8 cellular contexts compared by ENCODE assay signal in the genomic region with DNA sequence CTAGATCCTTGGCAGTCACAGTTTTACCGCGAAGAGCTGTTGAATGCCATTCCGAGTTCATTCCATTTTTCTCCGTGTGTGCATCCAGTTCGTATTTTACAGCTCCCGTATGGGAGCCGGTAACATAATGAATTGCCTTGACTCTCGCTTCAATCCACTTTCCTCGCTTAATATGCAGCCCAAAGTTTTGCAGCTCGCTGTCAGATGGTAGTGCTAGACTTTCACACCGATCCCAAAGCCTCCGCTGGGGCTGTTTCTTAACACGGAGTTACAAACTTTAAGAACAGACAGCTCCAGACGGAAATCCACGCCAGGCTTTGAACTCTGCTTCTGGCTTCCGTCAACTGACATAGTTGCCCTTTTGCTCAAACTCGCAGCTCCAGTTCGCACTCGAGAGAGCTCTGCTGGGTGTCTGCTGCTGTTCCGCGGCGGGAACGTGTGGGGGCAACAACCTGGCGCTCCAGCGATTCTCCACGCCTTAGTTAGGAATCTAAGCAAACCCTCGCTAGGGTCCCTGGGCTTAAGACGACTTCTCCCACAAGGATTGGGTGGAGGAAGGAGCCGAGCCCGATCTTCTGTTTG. TPM values are rescaled to one million over a fixed set of nuclear protein-coding genes. Genes with fewer than 3 reads are reported as not detected.
DNase-seq lines count a peak whose midpoint lies in the region; ATAC-seq and TF ChIP-seq lines count a peak whose summit lies in the region.

No MANE protein-coding gene starts in this region.

- H3K27ac ChIP-seq in caudate nucleus (ENCODE audit: low read depth, low read length) (peak overlapping the region; percentile 95), skin epidermis (peak overlapping the region; percentile 43 to 100 (median 98))

- DNase-seq in DMS153 (lab: John Stamatoyannopoulos, UW) (peak; percentile 97), HEK293T (ENCODE audit: extremely low spot score) (peak; percentile 60), NCI-H2196 treated with DMSO at 0.1 percent for 48 hours (lab: John Stamatoyannopoulos, UW; ENCODE audit: unreplicated experiment) (peak; percentile 91), WTC11 (ENCODE audit: low spot score) (peak; percentile 75), caudate nucleus (lab: John Stamatoyannopoulos, UW) (peak in 59 of 61 donors; percentile 32 to 94 (median 79)), iPS-NIHi7 (ENCODE audit: extremely low spot score) (peak; percentile 79)

- no peaks in the 10 kb centered on the region for H3K36me3 Mint-ChIP-seq in WTC11

- H3K4me3 Mint-ChIP-seq in WTC11 = peak overlapping the region; percentile 86

- peak; percentile 40 for ATAC-seq in WTC11
- no peak for ATAC-seq in HG03439 (IDR thresholded peaks at IDR 0.05; ENCODE audit: unreplicated experiment)

- no peaks in the 10 kb centered on the region for H3K9me3 Mint-ChIP-seq in WTC11

- H3K27ac Mint-ChIP-seq in WTC11 = peak overlapping the region; percentile 100

- peak overlapping the region; percentile 38 to 62 (median 49) for H3K4me3 ChIP-seq in skin epidermis

- POLR2A ChIA-PET in HEK293T (lab: Yijun Ruan, JAX) (interaction anchor here (0.6 to 5.1 kb wide), 21 partner anchors 9 to 198 kb away, joined by 3 to 100 read pairs (median 5); a partner anchor contains a TSS), WTC11 (lab: Charles Lee) (interaction anchor here (0.6 to 2.8 kb wide), 11 partner anchors 10 to 301 kb away, joined by 3 to 19 read pairs (median 5); a partner anchor contains a TSS)

- no peak for TF ChIP-seq CTCF in WTC11 (IDR thresholded peaks at IDR 0.05)

- CTCF ChIA-PET in HEK293T (lab: Yijun Ruan, JAX) = interaction anchor here (0.6 to 1.7 kb wide), 8 partner anchors 15 to 112 kb away, joined by 3 to 10 read pairs (median 3); no protein-coding TSS in a partner anchor
- CTCF ChIA-PET in WTC11 (lab: Charles Lee) = interaction anchor here (0.5 to 5.0 kb wide), 17 partner anchors 9 to 222 kb away, joined by 3 to 54 read pairs (median 5); a partner anchor contains a TSS

- H3K4me1 Mint-ChIP-seq in WTC11 = peaks cover 34% of the 10 kb centered on the region

- H3K27me3 Mint-ChIP-seq in WTC11 (ENCODE audit: low read depth) = no peaks in the 10 kb centered on the region

TF ChIP-seq in HEK293T, 16 proteins besides CTCF, POLR2A, EP300 and RAD21:
- TF ChIP-seq ARNT (IDR thresholded peaks at IDR 0.05) = no peak
- TF ChIP-seq SUZ12 (IDR thresholded peaks at IDR 0.05) = no peak
- no peak for TF ChIP-seq NFRKB (IDR thresholded peaks at IDR 0.05)
- TF ChIP-seq FOXA1 (IDR thresholded peaks at IDR 0.05) = no peak
- no peak; the same call in 1 of the 2 replicates for TF ChIP-seq CTBP1 (IDR thresholded peaks at IDR 0.05; ENCODE audit: borderline replicate concordance)
- TF ChIP-seq BHLHE40 (IDR thresholded peaks at IDR 0.05; ENCODE audit: borderline replicate concordance) = no peak
- TF ChIP-seq HDGF (IDR thresholded peaks at IDR 0.05; ENCODE audit: borderline replicate concordance) = no peak
- peak; percentile 42 for TF ChIP-seq L3MBTL2 (conservative IDR thresholded peaks at IDR 0.05)
- no peak for TF ChIP-seq FOXK2 (IDR thresholded peaks at IDR 0.05)
- TF ChIP-seq TARDBP (IDR thresholded peaks at IDR 0.05) = no peak
- TF ChIP-seq FOXM1 (IDR thresholded peaks at IDR 0.05; ENCODE audit: borderline replicate concordance) = peak; percentile 91
- TF ChIP-seq LEF1 (IDR thresholded peaks at IDR 0.05; ENCODE audit: borderline replicate concordance) = no peak
- no peak for TF ChIP-seq SP1 (IDR thresholded peaks at IDR 0.05)
- TF ChIP-seq, protein P1, sequence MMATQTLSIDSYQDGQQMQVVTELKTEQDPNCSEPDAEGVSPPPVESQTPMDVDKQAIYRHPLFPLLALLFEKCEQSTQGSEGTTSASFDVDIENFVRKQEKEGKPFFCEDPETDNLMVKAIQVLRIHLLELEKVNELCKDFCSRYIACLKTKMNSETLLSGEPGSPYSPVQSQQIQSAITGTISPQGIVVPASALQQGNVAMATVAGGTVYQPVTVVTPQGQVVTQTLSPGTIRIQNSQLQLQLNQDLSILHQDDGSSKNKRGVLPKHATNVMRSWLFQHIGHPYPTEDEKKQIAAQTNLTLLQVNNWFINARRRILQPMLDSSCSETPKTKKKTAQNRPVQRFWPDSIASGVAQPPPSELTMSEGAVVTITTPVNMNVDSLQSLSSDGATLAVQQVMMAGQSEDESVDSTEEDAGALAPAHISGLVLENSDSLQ (IDR thresholded peaks at IDR 0.05) = peak; percentile 84
- TF ChIP-seq ZNF384 (IDR thresholded peaks at IDR 0.05) = no peak

TF ChIP-seq in WTC11, 78 proteins besides CTCF, POLR2A, EP300 and RAD21 (continues in another document):
- no peak for TF ChIP-seq PRRX2 (CRISPR knock-in tag; IDR thresholded peaks at IDR 0.05)
- TF ChIP-seq ZBTB21 (CRISPR knock-in tag; IDR thresholded peaks at IDR 0.05; ENCODE audit: borderline replicate concordance) = no peak
- TF ChIP-seq, protein P2, sequence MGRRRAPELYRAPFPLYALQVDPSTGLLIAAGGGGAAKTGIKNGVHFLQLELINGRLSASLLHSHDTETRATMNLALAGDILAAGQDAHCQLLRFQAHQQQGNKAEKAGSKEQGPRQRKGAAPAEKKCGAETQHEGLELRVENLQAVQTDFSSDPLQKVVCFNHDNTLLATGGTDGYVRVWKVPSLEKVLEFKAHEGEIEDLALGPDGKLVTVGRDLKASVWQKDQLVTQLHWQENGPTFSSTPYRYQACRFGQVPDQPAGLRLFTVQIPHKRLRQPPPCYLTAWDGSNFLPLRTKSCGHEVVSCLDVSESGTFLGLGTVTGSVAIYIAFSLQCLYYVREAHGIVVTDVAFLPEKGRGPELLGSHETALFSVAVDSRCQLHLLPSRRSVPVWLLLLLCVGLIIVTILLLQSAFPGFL (CRISPR knock-in tag; IDR thresholded peaks at IDR 0.05; ENCODE audit: borderline replicate concordance) = no peak
- TF ChIP-seq, protein P3, sequence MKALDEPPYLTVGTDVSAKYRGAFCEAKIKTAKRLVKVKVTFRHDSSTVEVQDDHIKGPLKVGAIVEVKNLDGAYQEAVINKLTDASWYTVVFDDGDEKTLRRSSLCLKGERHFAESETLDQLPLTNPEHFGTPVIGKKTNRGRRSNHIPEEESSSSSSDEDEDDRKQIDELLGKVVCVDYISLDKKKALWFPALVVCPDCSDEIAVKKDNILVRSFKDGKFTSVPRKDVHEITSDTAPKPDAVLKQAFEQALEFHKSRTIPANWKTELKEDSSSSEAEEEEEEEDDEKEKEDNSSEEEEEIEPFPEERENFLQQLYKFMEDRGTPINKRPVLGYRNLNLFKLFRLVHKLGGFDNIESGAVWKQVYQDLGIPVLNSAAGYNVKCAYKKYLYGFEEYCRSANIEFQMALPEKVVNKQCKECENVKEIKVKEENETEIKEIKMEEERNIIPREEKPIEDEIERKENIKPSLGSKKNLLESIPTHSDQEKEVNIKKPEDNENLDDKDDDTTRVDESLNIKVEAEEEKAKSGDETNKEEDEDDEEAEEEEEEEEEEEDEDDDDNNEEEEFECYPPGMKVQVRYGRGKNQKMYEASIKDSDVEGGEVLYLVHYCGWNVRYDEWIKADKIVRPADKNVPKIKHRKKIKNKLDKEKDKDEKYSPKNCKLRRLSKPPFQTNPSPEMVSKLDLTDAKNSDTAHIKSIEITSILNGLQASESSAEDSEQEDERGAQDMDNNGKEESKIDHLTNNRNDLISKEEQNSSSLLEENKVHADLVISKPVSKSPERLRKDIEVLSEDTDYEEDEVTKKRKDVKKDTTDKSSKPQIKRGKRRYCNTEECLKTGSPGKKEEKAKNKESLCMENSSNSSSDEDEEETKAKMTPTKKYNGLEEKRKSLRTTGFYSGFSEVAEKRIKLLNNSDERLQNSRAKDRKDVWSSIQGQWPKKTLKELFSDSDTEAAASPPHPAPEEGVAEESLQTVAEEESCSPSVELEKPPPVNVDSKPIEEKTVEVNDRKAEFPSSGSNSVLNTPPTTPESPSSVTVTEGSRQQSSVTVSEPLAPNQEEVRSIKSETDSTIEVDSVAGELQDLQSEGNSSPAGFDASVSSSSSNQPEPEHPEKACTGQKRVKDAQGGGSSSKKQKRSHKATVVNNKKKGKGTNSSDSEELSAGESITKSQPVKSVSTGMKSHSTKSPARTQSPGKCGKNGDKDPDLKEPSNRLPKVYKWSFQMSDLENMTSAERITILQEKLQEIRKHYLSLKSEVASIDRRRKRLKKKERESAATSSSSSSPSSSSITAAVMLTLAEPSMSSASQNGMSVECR (CRISPR knock-in tag; IDR thresholded peaks at IDR 0.05; ENCODE audit: borderline replicate concordance) = no peak
- TF ChIP-seq, protein P4, sequence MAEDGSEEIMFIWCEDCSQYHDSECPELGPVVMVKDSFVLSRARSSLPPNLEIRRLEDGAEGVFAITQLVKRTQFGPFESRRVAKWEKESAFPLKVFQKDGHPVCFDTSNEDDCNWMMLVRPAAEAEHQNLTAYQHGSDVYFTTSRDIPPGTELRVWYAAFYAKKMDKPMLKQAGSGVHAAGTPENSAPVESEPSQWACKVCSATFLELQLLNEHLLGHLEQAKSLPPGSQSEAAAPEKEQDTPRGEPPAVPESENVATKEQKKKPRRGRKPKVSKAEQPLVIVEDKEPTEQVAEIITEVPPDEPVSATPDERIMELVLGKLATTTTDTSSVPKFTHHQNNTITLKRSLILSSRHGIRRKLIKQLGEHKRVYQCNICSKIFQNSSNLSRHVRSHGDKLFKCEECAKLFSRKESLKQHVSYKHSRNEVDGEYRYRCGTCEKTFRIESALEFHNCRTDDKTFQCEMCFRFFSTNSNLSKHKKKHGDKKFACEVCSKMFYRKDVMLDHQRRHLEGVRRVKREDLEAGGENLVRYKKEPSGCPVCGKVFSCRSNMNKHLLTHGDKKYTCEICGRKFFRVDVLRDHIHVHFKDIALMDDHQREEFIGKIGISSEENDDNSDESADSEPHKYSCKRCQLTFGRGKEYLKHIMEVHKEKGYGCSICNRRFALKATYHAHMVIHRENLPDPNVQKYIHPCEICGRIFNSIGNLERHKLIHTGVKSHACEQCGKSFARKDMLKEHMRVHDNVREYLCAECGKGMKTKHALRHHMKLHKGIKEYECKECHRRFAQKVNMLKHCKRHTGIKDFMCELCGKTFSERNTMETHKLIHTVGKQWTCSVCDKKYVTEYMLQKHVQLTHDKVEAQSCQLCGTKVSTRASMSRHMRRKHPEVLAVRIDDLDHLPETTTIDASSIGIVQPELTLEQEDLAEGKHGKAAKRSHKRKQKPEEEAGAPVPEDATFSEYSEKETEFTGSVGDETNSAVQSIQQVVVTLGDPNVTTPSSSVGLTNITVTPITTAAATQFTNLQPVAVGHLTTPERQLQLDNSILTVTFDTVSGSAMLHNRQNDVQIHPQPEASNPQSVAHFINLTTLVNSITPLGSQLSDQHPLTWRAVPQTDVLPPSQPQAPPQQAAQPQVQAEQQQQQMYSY (CRISPR knock-in tag; IDR thresholded peaks at IDR 0.05) = peak; percentile 98
- TF ChIP-seq, protein P5, sequence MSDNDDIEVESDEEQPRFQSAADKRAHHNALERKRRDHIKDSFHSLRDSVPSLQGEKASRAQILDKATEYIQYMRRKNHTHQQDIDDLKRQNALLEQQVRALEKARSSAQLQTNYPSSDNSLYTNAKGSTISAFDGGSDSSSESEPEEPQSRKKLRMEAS (CRISPR knock-in tag; IDR thresholded peaks at IDR 0.05) = peak; percentile 15; the same call in 1 of the 2 replicates
- TF ChIP-seq SP1 (CRISPR knock-in tag; conservative IDR thresholded peaks at IDR 0.05) = no peak
- TF ChIP-seq SMAD4 (CRISPR knock-in tag; IDR thresholded peaks at IDR 0.05) = 0 out of 2 replicates have a peak, but pooled peaks have one; percentile 49
- TF ChIP-seq NR3C1 (CRISPR knock-in tag; conservative IDR thresholded peaks at IDR 0.05; ENCODE audit: low read depth) = no peak

RNA-seq across cellular contexts. Expression of a gene that starts 3.5 kb away (rescaled TPM):
- 98.0 to 105 TPM (median 103 TPM) in 3 replicates for total RNA-seq in WTC11 (2021)
